Comparison of ENCODE assay signal across 18 cellular contexts in the genomic region with DNA sequence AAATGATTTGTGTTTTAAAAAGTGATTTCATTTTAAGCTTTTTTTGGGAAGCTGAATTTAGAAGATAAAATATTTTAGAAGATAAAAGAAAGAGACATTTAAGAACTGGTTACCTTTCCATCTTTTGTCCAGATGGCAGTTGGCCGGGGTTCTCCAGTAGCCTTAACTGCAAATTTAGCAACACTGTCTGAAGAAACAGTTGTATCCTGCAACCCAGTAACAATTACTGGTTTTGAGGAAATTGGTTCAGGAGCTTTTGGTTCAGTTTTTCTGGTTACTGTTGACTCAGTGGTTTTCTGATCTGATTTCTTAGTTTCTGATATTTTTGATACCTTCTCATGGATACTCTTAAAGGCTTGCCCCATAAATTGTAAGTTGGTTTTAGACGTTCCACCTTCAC. TPM values are rescaled to one million over a fixed set of nuclear protein-coding genes. Genes with fewer than 3 reads are reported as not detected.
A peak's percentile ranks its signal among the peaks of the same experiment; 100 is the strongest.
DNase-seq lines count a peak whose midpoint lies in the region; ATAC-seq, FAIRE-seq and TF ChIP-seq lines count a peak whose summit lies in the region.
"Had no signal": no experiment of that assay in that cellular context is flagged by ENCODE, and none has a peak within 500 bp of the region (broad histone marks: within the 10 kb centered on the region; RNA-seq: fewer than 3 reads in every experiment).

No MANE protein-coding gene starts in this region.

- peak overlapping the region; percentile 49; the same call in 1 of the 2 replicates for H3K4me2 ChIP-seq in KMS-11

- H3K9ac ChIP-seq in KMS-11, result no peak overlapping the region

- TF ChIP-seq CTCF in KMS-11 (conservative IDR thresholded peaks at IDR 0.05; ENCODE audit: low read depth, low read length) (no peak), ascending aorta (IDR thresholded peaks at IDR 0.05) (no peak)

- no peak overlapping the region for H3K27ac ChIP-seq in KMS-11
- no peak overlapping the region for H3K27ac ChIP-seq in ascending aorta
- H3K27ac ChIP-seq: lower lobe of right lung had no signal

- H3K9me3 Mint-ChIP-seq in activated T-helper 2 cell treated with anti-CD3 and anti-CD28 coated beads, Interferon-gamma antibody, Interleukin-2, Interleukin-4, amounts not matched to agents 10 μg/mL and 5 μg/mL and 100 μg/mL, durations not matched to agents 14 hours and 24 hours and 36 hours, result peaks cover 3% of the 10 kb centered on the region

- no peaks in the 10 kb centered on the region for H4K20me1 ChIP-seq in KMS-11 (ENCODE audit: insufficient read depth)

- no peak overlapping the region for H2AFZ ChIP-seq in KMS-11 (ENCODE audit: low read depth)

- peak overlapping the region; percentile 27 for H3K4me3 Mint-ChIP-seq in activated T-helper 2 cell treated with anti-CD3 and anti-CD28 coated beads, Interferon-gamma antibody, Interleukin-2, Interleukin-4, amounts not matched to agents 10 μg/mL and 5 μg/mL and 100 μg/mL, durations not matched to agents 14 hours and 24 hours and 36 hours (ENCODE audit: low read depth)
- H3K4me3 Mint-ChIP-seq: nephron progenitor cell had no signal

- H3K27ac Mint-ChIP-seq in activated T-helper 2 cell treated with anti-CD3 and anti-CD28 coated beads, Interferon-gamma antibody, Interleukin-2, Interleukin-4, amounts not matched to agents 10 μg/mL and 5 μg/mL and 100 μg/mL, durations not matched to agents 14 hours and 24 hours and 36 hours, result peak overlapping the region; percentile 76

- intact Hi-C loops in activated T-helper 2 cell treated with anti-CD3 and anti-CD28 coated beads, Interferon-gamma antibody, Interleukin-2, Interleukin-4, amounts not matched to agents 10 μg/mL and 5 μg/mL and 100 μg/mL, durations not matched to agents 14 hours and 24 hours and 36 hours (cut with micrococcal nuclease), result loop anchor here (1.0 to 5.0 kb wide), 6 partner anchors 8 to 737 kb away; partner anchors contain the start of genes PJVK and PRKRA
- intact Hi-C loops in ascending aorta (cut with DNase I), result no loop called here

- H3K4me1 ChIP-seq in KMS-11 (ENCODE audit: low read depth, poor library complexity, severe bottlenecking), result peaks cover 27% of the 10 kb centered on the region
- H3K4me1 ChIP-seq in ascending aorta, result no peaks in the 10 kb centered on the region

- H3K9me3 ChIP-seq in ascending aorta, result no peaks in the 10 kb centered on the region
- H3K9me3 ChIP-seq: lower lobe of right lung had no signal

- DNase-seq in CD1c-positive myeloid dendritic cell (ENCODE audit: extremely low spot score), result peak; percentile 29
- no peak for DNase-seq in activated T-helper 2 cell treated with anti-CD3 and anti-CD28 coated beads, Interferon-gamma antibody, Interleukin-2, Interleukin-4, amounts not matched to agents 10 μg/mL and 5 μg/mL and 100 μg/mL, durations not matched to agents 14 hours and 24 hours and 36 hours (ENCODE audit: low spot score)
- DNase-seq in HTR-8/SVneo (ENCODE audit: insufficient read length, low spot score), result no peak
- no peak for DNase-seq in ascending aorta (ENCODE audit: low spot score in 2 of 2)
- DNase-seq in islet precursor cell, result no peak
- DNase-seq: activated CD4-positive, alpha-beta T cell treated with anti-CD3 and anti-CD28 coated beads for 4 hours; activated effector memory CD4-positive, alpha-beta T cell treated with anti-CD3 and anti-CD28 coated beads, Interleukin-2, amount 50 U/mL, for 16 hours; C1 segment of cervical spinal cord; effector memory CD4-positive, alpha-beta T cell; GOT3; lower lobe of right lung; NCI-H1092; nephron progenitor cell; right cardiac atrium had no signal

- H3K36me3 Mint-ChIP-seq in activated T-helper 2 cell treated with anti-CD3 and anti-CD28 coated beads, Interferon-gamma antibody, Interleukin-2, Interleukin-4, amounts not matched to agents 10 μg/mL and 5 μg/mL and 100 μg/mL, durations not matched to agents 14 hours and 24 hours and 36 hours (ENCODE audit: low read depth), result peaks cover 66% of the 10 kb centered on the region

- no peaks in the 10 kb centered on the region for H3K36me3 ChIP-seq in KMS-11 (ENCODE audit: insufficient read depth)
- H3K36me3 ChIP-seq in ascending aorta, result peaks cover 16 to 35% of the 10 kb centered on the region in 2 donors

- no peaks in the 10 kb centered on the region for H3K27me3 Mint-ChIP-seq in activated T-helper 2 cell treated with anti-CD3 and anti-CD28 coated beads, Interferon-gamma antibody, Interleukin-2, Interleukin-4, amounts not matched to agents 10 μg/mL and 5 μg/mL and 100 μg/mL, durations not matched to agents 14 hours and 24 hours and 36 hours (ENCODE audit: low read depth)

- peaks cover 66% of the 10 kb centered on the region for H3K4me1 Mint-ChIP-seq in activated T-helper 2 cell treated with anti-CD3 and anti-CD28 coated beads, Interferon-gamma antibody, Interleukin-2, Interleukin-4, amounts not matched to agents 10 μg/mL and 5 μg/mL and 100 μg/mL, durations not matched to agents 14 hours and 24 hours and 36 hours (ENCODE audit: low read depth)

- ATAC-seq in GM19324 (IDR thresholded peaks at IDR 0.05; ENCODE audit: low FRiP score, unreplicated experiment), result peak; percentile 1
- ATAC-seq in HG02642 (IDR thresholded peaks at IDR 0.05; ENCODE audit: poor library complexity, unreplicated experiment), result no peak
- ATAC-seq: right cardiac atrium had no signal

- H3K79me2 ChIP-seq in KMS-11 (ENCODE audit: insufficient read depth, low read depth), result no peaks in the 10 kb centered on the region

- no peaks in the 10 kb centered on the region for H3K27me3 ChIP-seq in KMS-11 (ENCODE audit: insufficient read depth, low read depth)
- no peaks in the 10 kb centered on the region for H3K27me3 ChIP-seq in ascending aorta

- FAIRE-seq in HTR-8/SVneo (lab: Jason Lieb, UNC), result no peak
- FAIRE-seq: bronchial epithelial cell had no signal

- H3K4me3 ChIP-seq in KMS-11 (IDR thresholded peaks at IDR 0.05; ENCODE audit: insufficient read depth, low read depth, low read length) (no peak overlapping the region), ascending aorta (no peak overlapping the region)
- H3K4me3 ChIP-seq: lower lobe of right lung had no signal

RNA-seq across cellular contexts. Expression of gene PLEKHA3, which starts 49.9 kb away (rescaled TPM):
- 28.7 and 29.3 TPM in 2 replicates for total RNA-seq in activated T-helper 2 cell treated with anti-CD3 and anti-CD28 coated beads, Interferon-gamma antibody, Interleukin-2, Interleukin-4, amounts not matched to agents 10 μg/mL and 5 μg/mL and 100 μg/mL, durations not matched to agents 14 hours and 24 hours and 36 hours
- total RNA-seq in ascending aorta, result 4.8 TPM

RNA-seq across cellular contexts. Expression of gene FKBP7, which starts 51.7 kb away (rescaled TPM):
- total RNA-seq in activated T-helper 2 cell treated with anti-CD3 and anti-CD28 coated beads, Interferon-gamma antibody, Interleukin-2, Interleukin-4, amounts not matched to agents 10 μg/mL and 5 μg/mL and 100 μg/mL, durations not matched to agents 14 hours and 24 hours and 36 hours, result 3.2 and 6.6 TPM in 2 replicates
- total RNA-seq in ascending aorta, result 7.7 TPM
